Comparison of ENCODE assay signal across 19 cellular contexts in the genomic region with DNA sequence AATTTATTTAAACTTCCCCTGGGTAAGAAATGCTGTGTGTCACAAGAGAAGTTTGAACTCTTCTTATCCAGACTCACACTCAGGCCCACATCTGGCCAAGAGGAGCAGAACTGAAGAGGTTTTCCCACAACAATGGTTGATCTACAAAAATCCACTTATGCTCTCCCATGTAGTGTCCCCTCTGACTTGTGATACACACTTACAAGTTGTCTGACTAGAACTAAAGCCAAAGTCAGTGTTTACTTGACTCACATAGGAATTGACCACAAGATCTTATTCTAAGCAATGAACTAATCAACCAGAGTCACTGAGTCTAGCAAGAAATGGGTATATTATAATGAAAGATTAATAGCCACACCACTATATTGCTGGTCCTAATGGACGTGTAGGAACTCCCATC.
DNase-seq lines count a peak whose midpoint lies in the region; ATAC-seq, FAIRE-seq and TF ChIP-seq lines count a peak whose summit lies in the region.
"Had no signal": no experiment of that assay in that cellular context is flagged by ENCODE, and none has a peak within 500 bp of the region (broad histone marks: within the 10 kb centered on the region; RNA-seq: fewer than 3 reads in every experiment).

No MANE protein-coding gene starts in this region.

- H3K27ac ChIP-seq in mesendoderm (ENCODE audit: low read depth, low read length), result no peak overlapping the region
- H3K27ac ChIP-seq in right cardiac atrium (ENCODE audit: low read length), result no peak overlapping the region
- H3K27ac ChIP-seq: HL-60 had no signal

- peak overlapping the region; percentile 18 for H3K27ac Mint-ChIP-seq in activated B cell treated with CpG ODN at 0.5 μM for 24 hours
- H3K27ac Mint-ChIP-seq: CD8-positive, alpha-beta T cell; GM23338 had no signal

- no peak overlapping the region for H3K4me3 ChIP-seq in mesendoderm (ENCODE audit: low read length)
- no peak overlapping the region for H3K4me3 ChIP-seq in right cardiac atrium (ENCODE audit: low read length)
- H3K4me3 ChIP-seq: GM23338 had no signal

- H3K9ac ChIP-seq in mesendoderm (ENCODE audit: low read length), result no peak overlapping the region

- H4K8ac ChIP-seq in mesendoderm (ENCODE audit: low read depth, low read length), result no peak overlapping the region

- H3K23ac ChIP-seq in mesendoderm (ENCODE audit: low read length), result no peak overlapping the region

- DNase-seq in GM12891 (ENCODE audit: insufficient read length, low spot score) (no peak), activated B cell treated with CpG ODN at 0.5 μM for 24 hours (no peak), mesendoderm (no peak), NCI-H526 treated with DMSO at 0.1 percent for 48 hours (lab: John Stamatoyannopoulos, UW) (no peak), medulla oblongata (ENCODE audit: extremely low spot score) (no peak), right cardiac atrium (no peak)
- DNase-seq: CD8-positive, alpha-beta T cell; COR-L47; DMS153; DMS79 treated with DMSO at 0.1 percent for 48 hours; EL; GDM1; H7; KBM-7 had no signal

- no peaks in the 10 kb centered on the region for H3K36me3 ChIP-seq in mesendoderm (ENCODE audit: control insufficient read depth, insufficient read depth, low read length)

- CTCF ChIA-PET in activated B cell treated with CpG ODN at 0.5 μM for 24 hours (lab: Charles Lee), result interaction anchor here (0.8 kb wide), 1 partner anchor 230 kb away, joined by 3 read pairs; no protein-coding TSS in a partner anchor

- H3K27me3 Mint-ChIP-seq in activated B cell treated with CpG ODN at 0.5 μM for 24 hours, result no peaks in the 10 kb centered on the region

- intact Hi-C loops in activated B cell treated with CpG ODN at 0.5 μM for 24 hours (cut with micrococcal nuclease) (no loop called here), right cardiac atrium (cut with DNase I) (no loop called here)

- H2BK5ac ChIP-seq in mesendoderm (ENCODE audit: low read length), result no peak overlapping the region

- no peaks in the 10 kb centered on the region for H3K79me2 ChIP-seq in mesendoderm (ENCODE audit: control insufficient read depth, insufficient read depth, low read length)

- H2BK15ac ChIP-seq in mesendoderm (replicated peaks; ENCODE audit: low read depth), result no peak overlapping the region

- H3K18ac ChIP-seq in mesendoderm (ENCODE audit: low read length), result no peak overlapping the region

- peak overlapping the region; percentile 28 for H2BK120ac ChIP-seq in mesendoderm (ENCODE audit: low read depth, low read length)

- H3K4ac ChIP-seq in mesendoderm (ENCODE audit: low read depth, low read length), result no peak overlapping the region

- no peaks in the 10 kb centered on the region for H3K9me3 Mint-ChIP-seq in activated B cell treated with CpG ODN at 0.5 μM for 24 hours
- H3K9me3 Mint-ChIP-seq: CD14-positive monocyte; CD8-positive, alpha-beta T cell; GM23338 had no signal

- FAIRE-seq in GM12891 (lab: Jason Lieb, UNC), result peak; percentile 23
- FAIRE-seq: D721Med had no signal

- H3K4me2 ChIP-seq in mesendoderm (ENCODE audit: low read length), result no peak overlapping the region
- H3K4me2 ChIP-seq: GM23338 had no signal

- no peak overlapping the region for H2AK5ac ChIP-seq in mesendoderm (ENCODE audit: low read length)

- no peak overlapping the region for H3K56ac ChIP-seq in mesendoderm (ENCODE audit: low read length)

- no peak for ATAC-seq in activated B cell treated with CpG ODN at 0.5 μM for 24 hours (ENCODE audit: low read depth)
- ATAC-seq in HG03565 (IDR thresholded peaks at IDR 0.05; ENCODE audit: unreplicated experiment), result no peak
- no peak for ATAC-seq in right cardiac atrium
- ATAC-seq: CD8-positive, alpha-beta T cell; GM23338 had no signal

- no peaks in the 10 kb centered on the region for H3K79me1 ChIP-seq in mesendoderm (ENCODE audit: low read length)

- no peak overlapping the region for H3K4me3 Mint-ChIP-seq in activated B cell treated with CpG ODN at 0.5 μM for 24 hours
- H3K4me3 Mint-ChIP-seq: CD14-positive monocyte; CD8-positive, alpha-beta T cell; GM23338 had no signal

- H4K5ac ChIP-seq in mesendoderm (ENCODE audit: low read length), result no peak overlapping the region

- no CpG with 5 or more reads among the region's 1 CpG for WGBS in mesendoderm (ENCODE audit: extremely low coverage, insufficient coverage, low lambda C conversion rate)
- 98% methylated on average over 1 of the region's 1 CpG for WGBS in right cardiac atrium

- peaks cover 34% of the 10 kb centered on the region for H3K36me3 Mint-ChIP-seq in activated B cell treated with CpG ODN at 0.5 μM for 24 hours (ENCODE audit: low read depth)

- POLR2A ChIA-PET in activated B cell treated with CpG ODN at 0.5 μM for 24 hours (lab: Charles Lee), result interaction anchor here (0.7 kb wide), 1 partner anchor 13 kb away, joined by 4 read pairs; no protein-coding TSS in a partner anchor

- no peak for TF ChIP-seq CTCF in activated B cell treated with CpG ODN at 0.5 μM for 24 hours (IDR thresholded peaks at IDR 0.05)

- peaks cover 52% of the 10 kb centered on the region for H3K4me1 Mint-ChIP-seq in activated B cell treated with CpG ODN at 0.5 μM for 24 hours

- peaks cover 3% of the 10 kb centered on the region for H3K4me1 ChIP-seq in mesendoderm (ENCODE audit: control insufficient read depth, low read depth, low read length)
- no peaks in the 10 kb centered on the region for H3K4me1 ChIP-seq in right cardiac atrium (ENCODE audit: control insufficient read depth, insufficient read depth, low read length)

- no peaks in the 10 kb centered on the region for H3K9me3 ChIP-seq in right cardiac atrium (ENCODE audit: control insufficient read depth, low read length)

- TF ChIP-seq POLR2A in GM12891 (IDR thresholded peaks at IDR 0.05; ENCODE audit: low read depth, low read length), result no peak

- no peaks in the 10 kb centered on the region for H3K27me3 ChIP-seq in mesendoderm (ENCODE audit: insufficient read depth, low read length, poor library complexity)
- H3K27me3 ChIP-seq in right cardiac atrium (ENCODE audit: control insufficient read depth, insufficient read depth), result no peaks in the 10 kb centered on the region

TF ChIP-seq in GM12891, 5 proteins besides CTCF, POLR2A, EP300 and RAD21:
- no peak for TF ChIP-seq POU2F2 (IDR thresholded peaks at IDR 0.05; ENCODE audit: low read depth, low read length)
- TF ChIP-seq POLR2AphosphoS5 (IDR thresholded peaks at IDR 0.05; ENCODE audit: low read depth, low read length), result no peak
- TF ChIP-seq PAX5 (IDR thresholded peaks at IDR 0.05; ENCODE audit: insufficient read depth, low read length, severe bottlenecking), result no peak
- TF ChIP-seq SPI1 (IDR thresholded peaks at IDR 0.05; ENCODE audit: low read depth, low read length), result no peak
- no peak for TF ChIP-seq TAF1 (IDR thresholded peaks at IDR 0.05; ENCODE audit: low read depth, low read length)
